ENCODE assay signal across 25 cellular contexts in genomic region chr18:72822202-72822601, GRCh38. TPM values are rescaled to one million over a fixed set of nuclear protein-coding genes. Genes with fewer than 3 reads are reported as not detected.
"Had no signal": no experiment of that assay in that cellular context is flagged by ENCODE, and none has a peak within 500 bp of the region (broad histone marks: within the 10 kb centered on the region; RNA-seq: fewer than 3 reads in every experiment).

No MANE protein-coding gene starts in this region.

- H3K9me3 ChIP-seq: colonic mucosa, esophagus muscularis mucosa, esophagus squamous epithelium, gastrocnemius medialis, gastroesophageal sphincter, heart left ventricle, heart right ventricle had no signal

- H3K4me3 ChIP-seq: colonic mucosa, coronary artery, dorsolateral prefrontal cortex, esophagus muscularis mucosa, esophagus squamous epithelium, gastrocnemius medialis, gastroesophageal sphincter, heart left ventricle, heart right ventricle had no signal

- H3K27me3 ChIP-seq: colonic mucosa, dorsolateral prefrontal cortex, esophagus muscularis mucosa, esophagus squamous epithelium, foreskin keratinocyte, gastrocnemius medialis, gastroesophageal sphincter, heart left ventricle, heart right ventricle had no signal

- H3K27ac ChIP-seq: colonic mucosa, coronary artery, dorsolateral prefrontal cortex, epithelial cell of prostate, esophagus muscularis mucosa, esophagus squamous epithelium, foreskin keratinocyte, gastrocnemius medialis, gastroesophageal sphincter, heart left ventricle, heart right ventricle had no signal

- DNase-seq: colonic mucosa; cortex of kidney; dermis blood vessel endothelial cell; dorsolateral prefrontal cortex; effector CD4-positive, alpha-beta T cell; effector CD8-positive, alpha-beta T cell; effector memory CD4-positive, alpha-beta T cell; effector memory CD8-positive, alpha-beta T cell; endodermal cell; erythroblast; esophagus squamous epithelium; foreskin fibroblast; foreskin keratinocyte; foreskin melanocyte; gastrocnemius medialis; glutamatergic neuron; head of caudate nucleus; heart left ventricle; heart right ventricle had no signal

- H3K4me1 ChIP-seq: colonic mucosa, esophagus muscularis mucosa, esophagus squamous epithelium, foreskin keratinocyte, gastrocnemius medialis, gastroesophageal sphincter, heart left ventricle, heart right ventricle had no signal

- H3K36me3 ChIP-seq: colonic mucosa, esophagus muscularis mucosa, esophagus squamous epithelium, gastrocnemius medialis, gastroesophageal sphincter, heart left ventricle, heart right ventricle had no signal

RNA-seq across cellular contexts. Expression of gene NETO1, which starts 45.6 kb away (rescaled TPM):
- polyA plus RNA-seq: endothelial cell of umbilical vein, esophagus had no signal
